14 cellular contexts compared by ENCODE assay signal in genomic region chr2:192025607-192026006, GRCh38.
"Had no signal": no experiment of that assay in that cellular context is flagged by ENCODE, and none has a peak within 500 bp of the region (broad histone marks: within the 10 kb centered on the region; RNA-seq: fewer than 3 reads in every experiment).

No MANE protein-coding gene starts in this region.

- DNase-seq: activated CD4-positive, alpha-beta T cell treated with anti-CD3 and anti-CD28 coated beads, Interleukin-2, amount 50 U/mL, for 1 hour; activated CD8-positive, alpha-beta memory T cell treated with anti-CD3 and anti-CD28 coated beads for 24 hours; activated naive CD8-positive, alpha-beta T cell treated with anti-CD3 and anti-CD28 coated beads for 36 hours; amygdala; effector memory CD4-positive, alpha-beta T cell; foreskin melanocyte; stimulated activated CD4-positive, alpha-beta T cell treated with anti-CD3 and anti-CD28 coated beads, Interleukin-4, amount 100 ng/mL, for 1 hour; stimulated activated naive CD4-positive, alpha-beta T cell; substantia nigra; T-helper 2 cell; transverse colon had no signal

- H3K4me3 ChIP-seq: lung, SJSA1, transverse colon had no signal

- H3K36me3 ChIP-seq: SJSA1, transverse colon had no signal

- H3K27me3 ChIP-seq: SJSA1, transverse colon had no signal

- ATAC-seq: activated CD4-positive, CD25-positive, alpha-beta regulatory T cell treated with anti-CD3 and anti-CD28 coated beads, Interleukin-2, amount 50 U/mL, for 24 hours had no signal

- H3K9me3 ChIP-seq: SJSA1, transverse colon had no signal

- H3K27ac ChIP-seq: SJSA1 had no signal
